23 cellular contexts compared by ENCODE assay signal in the genomic region with DNA sequence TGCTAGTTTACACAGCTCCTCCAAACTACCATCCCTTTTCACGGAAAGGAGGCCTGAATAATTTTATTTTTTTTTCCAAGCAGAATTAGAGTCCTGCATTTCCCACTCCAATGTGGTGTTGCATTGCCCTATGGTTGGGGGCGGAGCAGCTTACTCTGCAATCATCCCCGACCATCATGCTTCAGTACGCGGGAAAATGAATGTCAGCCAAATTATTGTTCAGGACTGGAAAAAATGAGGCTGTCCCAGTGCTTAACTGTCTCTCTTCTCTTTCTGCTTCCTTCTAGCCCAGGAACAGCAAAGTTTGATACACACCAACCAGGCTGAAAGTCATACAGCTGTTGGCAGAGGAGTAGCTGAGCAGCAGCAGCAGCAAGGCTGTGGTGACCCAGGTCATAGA. TPM values are rescaled to one million over a fixed set of nuclear protein-coding genes. Genes with fewer than 3 reads are reported as not detected.
A peak's percentile ranks its signal among the peaks of the same experiment; 100 is the strongest.
DNase-seq lines count a peak whose midpoint lies in the region; TF ChIP-seq lines count a peak whose summit lies in the region.
"Had no signal": no experiment of that assay in that cellular context is flagged by ENCODE, and none has a peak within 500 bp of the region (broad histone marks: within the 10 kb centered on the region; RNA-seq: fewer than 3 reads in every experiment).

No MANE protein-coding gene starts in this region.

- H3F3A ChIP-seq in neural cell (ENCODE audit: insufficient read depth, low read length, poor library complexity, severe bottlenecking), result no peaks in the 10 kb centered on the region

- no peaks in the 10 kb centered on the region for H3K9me3 ChIP-seq in neural cell (ENCODE audit: low read length)
- H3K9me3 ChIP-seq: A549; BE2C; BLaER1 treated with 17β-estradiol and CSF1 and Interleukin-3, amounts not matched to agents 10 nM and 100 nM; HAP-1 had no signal

- no peaks in the 10 kb centered on the region for H3K9me2 ChIP-seq in neural cell (ENCODE audit: insufficient read depth, low read length)

- no peak overlapping the region for H3K4me3 ChIP-seq in neural cell (ENCODE audit: low read length)
- H3K4me3 ChIP-seq: A549; BLaER1 treated with 17β-estradiol and CSF1 and Interleukin-3, amounts not matched to agents 10 nM and 100 nM; GM12878; GM23338; HAP-1 had no signal

- no peak overlapping the region for H2AFZ ChIP-seq in neural cell (ENCODE audit: low read depth, low read length)
- H2AFZ ChIP-seq: GM23338 had no signal

- TF ChIP-seq RAD21 in neural cell (conservative IDR thresholded peaks at IDR 0.05), result no peak

- no peaks in the 10 kb centered on the region for H3K36me3 ChIP-seq in neural cell (ENCODE audit: insufficient read depth, low read length)
- H3K36me3 ChIP-seq: BE2C; BLaER1 treated with 17β-estradiol and CSF1 and Interleukin-3, amounts not matched to agents 10 nM and 100 nM; HAP-1 had no signal

- TF ChIP-seq CTCF in neural cell (IDR thresholded peaks at IDR 0.05; ENCODE audit: poor library complexity, severe bottlenecking), result no peak

- H3K9ac ChIP-seq in neural cell (ENCODE audit: low read length), result no peak overlapping the region
- H3K9ac ChIP-seq: BLaER1 treated with 17β-estradiol and CSF1 and Interleukin-3, amounts not matched to agents 10 nM and 100 nM had no signal

- no peaks in the 10 kb centered on the region for H3K27me3 ChIP-seq in neural cell (ENCODE audit: insufficient read depth, low read depth, low read length)
- H3K27me3 ChIP-seq: BE2C; BLaER1 treated with 17β-estradiol and CSF1 and Interleukin-3, amounts not matched to agents 10 nM and 100 nM had no signal

- H3K4me2 ChIP-seq in neural cell (ENCODE audit: low read length), result no peak overlapping the region
- H3K4me2 ChIP-seq: A549; BLaER1 treated with 17β-estradiol and CSF1 and Interleukin-3, amounts not matched to agents 10 nM and 100 nM; GM23338 had no signal

- no peaks in the 10 kb centered on the region for H4K20me1 ChIP-seq in neural cell (ENCODE audit: insufficient read depth)
- H4K20me1 ChIP-seq: BLaER1 treated with 17β-estradiol and CSF1 and Interleukin-3, amounts not matched to agents 10 nM and 100 nM had no signal

- H3K27ac ChIP-seq in neural cell (ENCODE audit: low read length), result peak overlapping the region; percentile 6
- H3K27ac ChIP-seq: A549; BLaER1 treated with 17β-estradiol and CSF1 and Interleukin-3, amounts not matched to agents 10 nM and 100 nM had no signal

- H3K79me2 ChIP-seq in neural cell (replicated peaks; ENCODE audit: insufficient read depth, low read length), result no peaks in the 10 kb centered on the region

- no peak for TF ChIP-seq EP300 in neural cell (conservative IDR thresholded peaks at IDR 0.05; ENCODE audit: poor library complexity, severe bottlenecking)

- DNase-seq in NCI-H748 (lab: John Stamatoyannopoulos, UW; ENCODE audit: unreplicated experiment) (peak; percentile 26), NCI-H748 treated with DMSO at 0.1 percent for 48 hours (lab: John Stamatoyannopoulos, UW) (no peak), NCI-H69 (lab: John Stamatoyannopoulos, UW) (peak; percentile 83), OCI-M2 (lab: John Stamatoyannopoulos, UW; ENCODE audit: unreplicated experiment) (no peak), NCI-H2107 treated with DMSO at 0.1 percent for 48 hours (lab: John Stamatoyannopoulos, UW; ENCODE audit: unreplicated experiment) (no peak), activated gamma-delta T cell (lab: John Stamatoyannopoulos, UW) (no peak)
- DNase-seq: 8988T; ACHN; AML-193; BE2C; CD4-positive, alpha-beta T cell; CD8-positive, alpha-beta memory T cell; DMS 273 treated with DMSO at 0.1 percent for 48 hours; DMS79; EL; GDM1; HFFc6 had no signal

TF ChIP-seq in neural cell, 6 proteins besides CTCF, POLR2A, EP300 and RAD21:
- TF ChIP-seq, protein P1, sequence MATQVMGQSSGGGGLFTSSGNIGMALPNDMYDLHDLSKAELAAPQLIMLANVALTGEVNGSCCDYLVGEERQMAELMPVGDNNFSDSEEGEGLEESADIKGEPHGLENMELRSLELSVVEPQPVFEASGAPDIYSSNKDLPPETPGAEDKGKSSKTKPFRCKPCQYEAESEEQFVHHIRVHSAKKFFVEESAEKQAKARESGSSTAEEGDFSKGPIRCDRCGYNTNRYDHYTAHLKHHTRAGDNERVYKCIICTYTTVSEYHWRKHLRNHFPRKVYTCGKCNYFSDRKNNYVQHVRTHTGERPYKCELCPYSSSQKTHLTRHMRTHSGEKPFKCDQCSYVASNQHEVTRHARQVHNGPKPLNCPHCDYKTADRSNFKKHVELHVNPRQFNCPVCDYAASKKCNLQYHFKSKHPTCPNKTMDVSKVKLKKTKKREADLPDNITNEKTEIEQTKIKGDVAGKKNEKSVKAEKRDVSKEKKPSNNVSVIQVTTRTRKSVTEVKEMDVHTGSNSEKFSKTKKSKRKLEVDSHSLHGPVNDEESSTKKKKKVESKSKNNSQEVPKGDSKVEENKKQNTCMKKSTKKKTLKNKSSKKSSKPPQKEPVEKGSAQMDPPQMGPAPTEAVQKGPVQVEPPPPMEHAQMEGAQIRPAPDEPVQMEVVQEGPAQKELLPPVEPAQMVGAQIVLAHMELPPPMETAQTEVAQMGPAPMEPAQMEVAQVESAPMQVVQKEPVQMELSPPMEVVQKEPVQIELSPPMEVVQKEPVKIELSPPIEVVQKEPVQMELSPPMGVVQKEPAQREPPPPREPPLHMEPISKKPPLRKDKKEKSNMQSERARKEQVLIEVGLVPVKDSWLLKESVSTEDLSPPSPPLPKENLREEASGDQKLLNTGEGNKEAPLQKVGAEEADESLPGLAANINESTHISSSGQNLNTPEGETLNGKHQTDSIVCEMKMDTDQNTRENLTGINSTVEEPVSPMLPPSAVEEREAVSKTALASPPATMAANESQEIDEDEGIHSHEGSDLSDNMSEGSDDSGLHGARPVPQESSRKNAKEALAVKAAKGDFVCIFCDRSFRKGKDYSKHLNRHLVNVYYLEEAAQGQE (IDR thresholded peaks at IDR 0.05; ENCODE audit: borderline replicate concordance), result no peak
- TF ChIP-seq MXI1 (conservative IDR thresholded peaks at IDR 0.05; ENCODE audit: poor library complexity, severe bottlenecking) (no peak), EZH2 (IDR thresholded peaks at IDR 0.05; ENCODE audit: borderline replicate concordance, insufficient read depth, low read length, poor library complexity, severe bottlenecking) (no peak), TAF1 (IDR thresholded peaks at IDR 0.05; ENCODE audit: low read depth) (no peak), SMC3 (conservative IDR thresholded peaks at IDR 0.05; ENCODE audit: poor library complexity) (no peak), POLR2AphosphoS5 (IDR thresholded peaks at IDR 0.05) (no peak)

RNA-seq across cellular contexts. Expression of a gene that starts 28.2 kb away (rescaled TPM):
- polyA plus RNA-seq in neural cell, result 2.2 and 7.0 TPM in 2 replicates
- polyA minus RNA-seq in neural cell, result 5.8 and 7.3 TPM in 2 replicates
- polyA plus RNA-seq: A549, GM23338 had no signal

Comparison
In these comparisons a context has a peak if more than half of its experiments do, and no peak if none do; other contexts are left out.
1. DNase-seq: peak in NCI-H748 (single experiment) and NCI-H69 (single experiment); none in NCI-H748 treated with DMSO at 0.1 percent for 48 hours (single experiment), OCI-M2 (single experiment), NCI-H2107 treated with DMSO at 0.1 percent for 48 hours (single experiment) and activated gamma-delta T cell (single experiment).